In the genomic region with DNA sequence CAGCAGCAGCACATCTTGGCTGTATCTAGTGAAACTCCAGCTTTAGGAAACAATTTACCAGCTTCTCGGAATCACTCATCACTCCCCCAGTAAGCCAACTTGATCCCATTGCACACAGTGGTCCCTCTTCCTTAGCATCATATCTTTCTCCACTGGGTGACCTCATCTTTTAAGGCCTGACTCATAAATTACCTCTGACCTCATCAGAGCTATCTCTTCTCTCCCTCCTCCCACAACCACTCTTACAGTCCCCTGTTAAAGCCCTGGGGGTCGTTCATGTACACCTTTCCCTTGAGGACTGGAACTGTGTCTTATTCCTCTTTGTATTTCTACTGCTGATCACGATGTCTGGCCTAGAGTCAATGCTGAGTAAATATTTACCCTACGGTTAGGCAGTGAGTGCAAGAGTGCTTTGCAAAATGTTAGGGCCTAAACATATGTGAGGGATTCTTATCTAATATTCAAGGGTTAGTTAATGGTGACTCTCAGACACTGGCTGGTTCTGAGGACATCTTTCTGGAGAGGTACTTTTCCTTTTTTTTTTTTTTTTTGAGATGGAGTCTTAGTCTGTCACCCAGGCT, we compare ENCODE assay signal across 1 cellular context.
TF ChIP-seq lines count a peak whose summit lies in the region.

No MANE protein-coding gene starts in this region.

TF ChIP-seq in SK-N-SH, 30 proteins besides CTCF, POLR2A, EP300 and RAD21 (continued from another document):
- no peak for TF ChIP-seq MEF2A (IDR thresholded peaks at IDR 0.05; ENCODE audit: borderline replicate concordance, low read depth)
- no peak for TF ChIP-seq ELF1 (IDR thresholded peaks at IDR 0.05)
- TF ChIP-seq GABPA (IDR thresholded peaks at IDR 0.05; ENCODE audit: low read depth), result no peak
- no peak for TF ChIP-seq JUND (IDR thresholded peaks at IDR 0.05)
- TF ChIP-seq, protein P1, sequence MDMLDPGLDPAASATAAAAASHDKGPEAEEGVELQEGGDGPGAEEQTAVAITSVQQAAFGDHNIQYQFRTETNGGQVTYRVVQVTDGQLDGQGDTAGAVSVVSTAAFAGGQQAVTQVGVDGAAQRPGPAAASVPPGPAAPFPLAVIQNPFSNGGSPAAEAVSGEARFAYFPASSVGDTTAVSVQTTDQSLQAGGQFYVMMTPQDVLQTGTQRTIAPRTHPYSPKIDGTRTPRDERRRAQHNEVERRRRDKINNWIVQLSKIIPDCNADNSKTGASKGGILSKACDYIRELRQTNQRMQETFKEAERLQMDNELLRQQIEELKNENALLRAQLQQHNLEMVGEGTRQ (IDR thresholded peaks at IDR 0.05; ENCODE audit: borderline replicate concordance, low read depth, low read length), result no peak
- TF ChIP-seq FOSL2 (IDR thresholded peaks at IDR 0.05; ENCODE audit: borderline replicate concordance, low read depth), result no peak
- TF ChIP-seq NRF1 (IDR thresholded peaks at IDR 0.05; ENCODE audit: low read depth, low read length), result no peak
- no peak for TF ChIP-seq TAF1 (IDR thresholded peaks at IDR 0.05; ENCODE audit: borderline replicate concordance, low read depth, low read length)
- no peak for TF ChIP-seq SMC3 (IDR thresholded peaks at IDR 0.05; ENCODE audit: low read depth, low read length)
- TF ChIP-seq YY1 (IDR thresholded peaks at IDR 0.05; ENCODE audit: low read depth), result no peak
- TF ChIP-seq GATA2 (CRISPR knock-in tag; IDR thresholded peaks at IDR 0.05), result no peak
- TF ChIP-seq, protein P2, sequence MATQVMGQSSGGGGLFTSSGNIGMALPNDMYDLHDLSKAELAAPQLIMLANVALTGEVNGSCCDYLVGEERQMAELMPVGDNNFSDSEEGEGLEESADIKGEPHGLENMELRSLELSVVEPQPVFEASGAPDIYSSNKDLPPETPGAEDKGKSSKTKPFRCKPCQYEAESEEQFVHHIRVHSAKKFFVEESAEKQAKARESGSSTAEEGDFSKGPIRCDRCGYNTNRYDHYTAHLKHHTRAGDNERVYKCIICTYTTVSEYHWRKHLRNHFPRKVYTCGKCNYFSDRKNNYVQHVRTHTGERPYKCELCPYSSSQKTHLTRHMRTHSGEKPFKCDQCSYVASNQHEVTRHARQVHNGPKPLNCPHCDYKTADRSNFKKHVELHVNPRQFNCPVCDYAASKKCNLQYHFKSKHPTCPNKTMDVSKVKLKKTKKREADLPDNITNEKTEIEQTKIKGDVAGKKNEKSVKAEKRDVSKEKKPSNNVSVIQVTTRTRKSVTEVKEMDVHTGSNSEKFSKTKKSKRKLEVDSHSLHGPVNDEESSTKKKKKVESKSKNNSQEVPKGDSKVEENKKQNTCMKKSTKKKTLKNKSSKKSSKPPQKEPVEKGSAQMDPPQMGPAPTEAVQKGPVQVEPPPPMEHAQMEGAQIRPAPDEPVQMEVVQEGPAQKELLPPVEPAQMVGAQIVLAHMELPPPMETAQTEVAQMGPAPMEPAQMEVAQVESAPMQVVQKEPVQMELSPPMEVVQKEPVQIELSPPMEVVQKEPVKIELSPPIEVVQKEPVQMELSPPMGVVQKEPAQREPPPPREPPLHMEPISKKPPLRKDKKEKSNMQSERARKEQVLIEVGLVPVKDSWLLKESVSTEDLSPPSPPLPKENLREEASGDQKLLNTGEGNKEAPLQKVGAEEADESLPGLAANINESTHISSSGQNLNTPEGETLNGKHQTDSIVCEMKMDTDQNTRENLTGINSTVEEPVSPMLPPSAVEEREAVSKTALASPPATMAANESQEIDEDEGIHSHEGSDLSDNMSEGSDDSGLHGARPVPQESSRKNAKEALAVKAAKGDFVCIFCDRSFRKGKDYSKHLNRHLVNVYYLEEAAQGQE (IDR thresholded peaks at IDR 0.05; ENCODE audit: low read depth, low read length), result no peak
- TF ChIP-seq SIN3A (IDR thresholded peaks at IDR 0.05; ENCODE audit: borderline replicate concordance, low read depth, low read length), result no peak
- no peak for TF ChIP-seq EZH2phosphoT487 (IDR thresholded peaks at IDR 0.05; ENCODE audit: borderline replicate concordance, low read depth)
- TF ChIP-seq MXI1 (IDR thresholded peaks at IDR 0.05; ENCODE audit: low read depth, low read length), result no peak
